19 cellular contexts compared by ENCODE assay signal in genomic region chr19:50266041-50266440, GRCh38.
DNase-seq lines count a peak whose midpoint lies in the region; ATAC-seq and TF ChIP-seq lines count a peak whose summit lies in the region.
"Had no signal": no experiment of that assay in that cellular context is flagged by ENCODE, and none has a peak within 500 bp of the region (broad histone marks: within the 10 kb centered on the region; RNA-seq: fewer than 3 reads in every experiment).

No MANE protein-coding gene starts in this region.

- H2BK20ac ChIP-seq in H9 (ENCODE audit: low read depth, low read length, poor library complexity, severe bottlenecking): no peak overlapping the region

- peaks cover 10% of the 10 kb centered on the region for H3K27me3 Mint-ChIP-seq in endothelial cell (ENCODE audit: unreplicated experiment)
- no peaks in the 10 kb centered on the region for H3K27me3 Mint-ChIP-seq in type B pancreatic cell
- H3K27me3 Mint-ChIP-seq in H9 (ENCODE audit: low read depth): no peaks in the 10 kb centered on the region; the same call in 1 of the 2 replicates

- H3K27me3 ChIP-seq in liver (ENCODE audit: control insufficient read depth in 4 of 4, insufficient read depth in 4 of 4, low read length in 3 of 4) (no peaks in the 10 kb centered on the region), osteoblast (ENCODE audit: insufficient read depth, low read length) (no peaks in the 10 kb centered on the region), H9 (ENCODE audit: insufficient read depth, low read length) (no peaks in the 10 kb centered on the region), neuronal stem cell (ENCODE audit: control insufficient read depth in 3 of 3, insufficient read depth in 3 of 3, low read depth in 1 of 3, low read length in 3 of 3) (peaks cover 0 to 4% (median 0%) of the 10 kb centered on the region in 3 experiments), left ventricle myocardium inferior (ENCODE audit: low read depth) (no peaks in the 10 kb centered on the region)

- H2BK15ac ChIP-seq in H9 (ENCODE audit: low read depth, low read length) (no peak overlapping the region), neuronal stem cell (ENCODE audit: low read length) (no peak overlapping the region)

- TF ChIP-seq CTCF in endothelial cell (IDR thresholded peaks at IDR 0.05; ENCODE audit: unreplicated experiment) (no peak), liver (IDR thresholded peaks at IDR 0.05; ENCODE audit: low read depth, low read length, missing input control) (no peak), osteoblast (IDR thresholded peaks at IDR 0.05; ENCODE audit: extremely low read depth, low read depth, low read length) (no peak), type B pancreatic cell (conservative IDR thresholded peaks at IDR 0.05) (no peak), H9 (conservative IDR thresholded peaks at IDR 0.05) (no peak), left ventricle myocardium inferior (IDR thresholded peaks at IDR 0.05; ENCODE audit: borderline replicate concordance) (no peak)

- H4K91ac ChIP-seq in H9 (ENCODE audit: insufficient read length, low read depth, low read length) (no peak overlapping the region), neuronal stem cell (ENCODE audit: low read depth, low read length, poor library complexity) (no peak overlapping the region)

- no peak overlapping the region for H4K5ac ChIP-seq in H9 (ENCODE audit: insufficient read length, low read depth, low read length)

- no peaks in the 10 kb centered on the region for H3K23me2 ChIP-seq in H9 (ENCODE audit: insufficient read length, low read depth, low read length, poor library complexity, severe bottlenecking)

- H3K9me3 ChIP-seq in liver (ENCODE audit: control insufficient read depth in 4 of 4, low read length in 3 of 4) (no peaks in the 10 kb centered on the region), osteoblast (ENCODE audit: low read depth, low read length) (no peaks in the 10 kb centered on the region), H9 (ENCODE audit: control insufficient read depth, low read depth, low read length) (no peaks in the 10 kb centered on the region), neuronal stem cell (replicated peaks in 1 of 2; ENCODE audit: control insufficient read depth in 2 of 2, insufficient read depth in 1 of 2, low read depth in 1 of 2, low read length in 2 of 2) (peaks cover 0 to 3% of the 10 kb centered on the region in 2 donors), left ventricle myocardium inferior (replicated peaks) (no peaks in the 10 kb centered on the region)
- H3K9me3 ChIP-seq: A549 had no signal

- no peak overlapping the region for H3K14ac ChIP-seq in H9 (ENCODE audit: insufficient read depth, low read length)
- H3K14ac ChIP-seq in neuronal stem cell (ENCODE audit: low read length): no peak overlapping the region

- H2AFZ ChIP-seq in osteoblast (ENCODE audit: low read length): no peak overlapping the region
- no peak overlapping the region for H2AFZ ChIP-seq in H9 (ENCODE audit: low read length)
- H2AFZ ChIP-seq in neuronal stem cell (ENCODE audit: low read length): no peak overlapping the region

- no peaks in the 10 kb centered on the region for H3K4me1 Mint-ChIP-seq in endothelial cell (ENCODE audit: unreplicated experiment)
- H3K4me1 Mint-ChIP-seq in type B pancreatic cell (ENCODE audit: unreplicated experiment): no peaks in the 10 kb centered on the region
- H3K4me1 Mint-ChIP-seq in H9: peaks cover 0 to 6% of the 10 kb centered on the region in 2 experiments

- H3K79me2 ChIP-seq in osteoblast (ENCODE audit: insufficient read depth, low read length) (no peaks in the 10 kb centered on the region), H9 (ENCODE audit: insufficient read depth, low read length) (no peaks in the 10 kb centered on the region)

- no peaks in the 10 kb centered on the region for H3K79me1 ChIP-seq in H9 (ENCODE audit: insufficient read depth, low read depth, low read length, poor library complexity, severe bottlenecking)
- peaks cover 2% of the 10 kb centered on the region for H3K79me1 ChIP-seq in neuronal stem cell (ENCODE audit: low read depth, low read length)

- DNase-seq in endothelial cell (ENCODE audit: low spot score) (no peak), osteoblast (ENCODE audit: insufficient read length, low spot score, missing footprints) (peak; percentile 6), type B pancreatic cell (ENCODE audit: extremely low spot score, unreplicated experiment) (no peak), H9 (no peak), neuronal stem cell (ENCODE audit: low spot score) (no peak), left ventricle myocardium inferior (no peak)
- DNase-seq: AML-193; CD4-positive, alpha-beta T cell; DMS153; DMS79; GDM1; HCEC 1CT; IMR-90 had no signal

- H3K36me3 Mint-ChIP-seq in endothelial cell (ENCODE audit: low read depth, unreplicated experiment) (peaks cover 19% of the 10 kb centered on the region), type B pancreatic cell (peaks cover 4% of the 10 kb centered on the region), H9 (ENCODE audit: insufficient read depth in 1 of 3, low read depth in 3 of 3) (peaks cover 16 to 27% (median 22%) of the 10 kb centered on the region in 3 experiments; a peak in 6 of 7 replicates)

- H3K4me1 ChIP-seq in liver (ENCODE audit: control insufficient read depth in 4 of 4, insufficient read depth in 4 of 4, low read length in 3 of 4) (peaks cover 0 to 3% (median under 1%) of the 10 kb centered on the region in 4 donors), osteoblast (ENCODE audit: insufficient read depth, low read length) (no peaks in the 10 kb centered on the region), H9 (ENCODE audit: insufficient read depth, low read length) (no peaks in the 10 kb centered on the region), neuronal stem cell (ENCODE audit: control insufficient read depth in 2 of 2, insufficient read depth in 1 of 2, low read depth in 1 of 2, low read length in 2 of 2) (peaks cover 0 to 2% of the 10 kb centered on the region in 2 donors), left ventricle myocardium inferior (peaks cover 5% of the 10 kb centered on the region)
- H3K4me1 ChIP-seq: A549 had no signal

- H3K9me3 Mint-ChIP-seq in endothelial cell (ENCODE audit: unreplicated experiment) (peaks cover 35% of the 10 kb centered on the region), type B pancreatic cell (no peaks in the 10 kb centered on the region), H9 (no peaks in the 10 kb centered on the region)
- H3K9me3 Mint-ChIP-seq: CD4-positive, alpha-beta T cell had no signal

- H2BK120ac ChIP-seq in H9 (ENCODE audit: low read depth, low read length, poor library complexity, severe bottlenecking) (no peak overlapping the region), neuronal stem cell (ENCODE audit: low read depth, low read length) (no peak overlapping the region)

- H2BK12ac ChIP-seq in H9 (ENCODE audit: insufficient read length, low read depth, low read length) (no peak overlapping the region), neuronal stem cell (ENCODE audit: low read length) (no peak overlapping the region)

- H4K8ac ChIP-seq in H9 (replicated peaks; ENCODE audit: insufficient read length, low read depth, low read length) (no peak overlapping the region), neuronal stem cell (ENCODE audit: low read depth, low read length) (no peak overlapping the region)

- no peak overlapping the region for H2AK5ac ChIP-seq in H9 (ENCODE audit: insufficient read length, low read length)
- H2AK5ac ChIP-seq in neuronal stem cell (ENCODE audit: low read depth, low read length): no peak overlapping the region

- H3K9ac ChIP-seq in liver (ENCODE audit: low read depth in 1 of 2, low read length in 2 of 2): no peak overlapping the region
- no peak overlapping the region for H3K9ac ChIP-seq in H9 (ENCODE audit: extremely low read depth, insufficient read length, low read length)
- no peak overlapping the region for H3K9ac ChIP-seq in neuronal stem cell (ENCODE audit: low read depth, low read length, poor library complexity)

- H3K4ac ChIP-seq in H9 (ENCODE audit: low read depth, low read length) (no peak overlapping the region), neuronal stem cell (ENCODE audit: low read length) (no peak overlapping the region)

- H3K4me2 ChIP-seq in osteoblast (ENCODE audit: insufficient read depth, low read length) (no peak overlapping the region), H9 (ENCODE audit: insufficient read depth, insufficient read length, low read length) (no peak overlapping the region), neuronal stem cell (ENCODE audit: insufficient read depth, low read length, poor library complexity, severe bottlenecking) (no peak overlapping the region)
- H3K4me2 ChIP-seq: A549 had no signal

- ATAC-seq in HG02852 (IDR thresholded peaks at IDR 0.05; ENCODE audit: unreplicated experiment): no peak

- H3K36me3 ChIP-seq in liver (ENCODE audit: control insufficient read depth in 4 of 4, insufficient read depth in 3 of 4, low read depth in 1 of 4, low read length in 3 of 4) (peaks cover 5 to 36% (median 8%) of the 10 kb centered on the region in 4 donors), osteoblast (ENCODE audit: insufficient read depth, low read length) (no peaks in the 10 kb centered on the region), neuronal stem cell (replicated peaks in 1 of 2; ENCODE audit: control insufficient read depth in 2 of 2, insufficient read depth in 2 of 2, low read length in 2 of 2) (peaks cover 0 to 4% of the 10 kb centered on the region in 2 donors), left ventricle myocardium inferior (peaks cover 20% of the 10 kb centered on the region)

- no peak overlapping the region for H3K27ac ChIP-seq in liver (ENCODE audit: low read depth in 1 of 2, low read length in 2 of 2)
- no peak overlapping the region for H3K27ac ChIP-seq in osteoblast (ENCODE audit: low read depth, low read length)
- no peak overlapping the region for H3K27ac ChIP-seq in H9 (ENCODE audit: insufficient read length, low read depth, low read length)
- no peak overlapping the region for H3K27ac ChIP-seq in neuronal stem cell (replicated peaks; ENCODE audit: low read length)
- no peak overlapping the region for H3K27ac ChIP-seq in left ventricle myocardium inferior (replicated peaks)
- H3K27ac ChIP-seq: A549, C4-2B, HL-60 had no signal

- H3K4me3 ChIP-seq in liver (ENCODE audit: low read depth in 1 of 3, low read length in 3 of 3) (no peak overlapping the region), osteoblast (ENCODE audit: insufficient read depth, low read length) (no peak overlapping the region), neuronal stem cell (ENCODE audit: low read length in 2 of 2) (no peak overlapping the region), left ventricle myocardium inferior (no peak overlapping the region)
- H3K4me3 ChIP-seq: A549, K562 had no signal

- no peak for TF ChIP-seq RAD21 in liver (IDR thresholded peaks at IDR 0.05)

- H3K56ac ChIP-seq in H9 (ENCODE audit: insufficient read length, low read depth, low read length): no peak overlapping the region

- H2BK5ac ChIP-seq in H9 (ENCODE audit: insufficient read length, low read length): no peak overlapping the region
- no peak overlapping the region for H2BK5ac ChIP-seq in neuronal stem cell (ENCODE audit: low read length)

- H3K18ac ChIP-seq in H9 (ENCODE audit: insufficient read length, low read depth, low read length) (no peak overlapping the region), neuronal stem cell (ENCODE audit: low read length) (no peak overlapping the region)

- H3T11ph ChIP-seq in H9 (ENCODE audit: low read length): no peak overlapping the region

- H3K27ac Mint-ChIP-seq in endothelial cell (ENCODE audit: unreplicated experiment): no peak overlapping the region
- H3K27ac Mint-ChIP-seq in type B pancreatic cell: peak overlapping the region; percentile 53
- no peak overlapping the region for H3K27ac Mint-ChIP-seq in H9
- H3K27ac Mint-ChIP-seq: CD4-positive, alpha-beta T cell had no signal

- H3K4me3 Mint-ChIP-seq in endothelial cell (ENCODE audit: unreplicated experiment) (peak overlapping the region; percentile 31), type B pancreatic cell (no peak overlapping the region), H9 (peak overlapping the region in 1 of 2 experiments; percentile 63; a peak in 1 of 5 replicates)
- H3K4me3 Mint-ChIP-seq: CD4-positive, alpha-beta T cell had no signal

- intact Hi-C loops in left ventricle myocardium inferior (cut with micrococcal nuclease): no loop called here

- 79% methylated on average over 8 of the region's 8 CpGs for WGBS in liver
- WGBS in H9 (ENCODE audit: extremely low coverage, insufficient read length, low lambda C conversion rate): no CpG with 5 or more reads among the region's 8 CpGs
- no CpG with 5 or more reads among the region's 8 CpGs for WGBS in neuronal stem cell (ENCODE audit: extremely low coverage in 2 of 2, insufficient read length in 2 of 2, insufficient replicate concordance in 1 of 2), 2 donors

- H4K20me1 ChIP-seq in osteoblast (ENCODE audit: insufficient read depth, low read length): no peaks in the 10 kb centered on the region
- no peaks in the 10 kb centered on the region for H4K20me1 ChIP-seq in H9 (ENCODE audit: control insufficient read depth, insufficient read depth, insufficient read length)

- no peak overlapping the region for H3K23ac ChIP-seq in H9 (ENCODE audit: insufficient read length, low read depth, low read length)
- H3K23ac ChIP-seq in neuronal stem cell (ENCODE audit: low read depth, low read length, poor library complexity): no peak overlapping the region
